In the genomic region with DNA sequence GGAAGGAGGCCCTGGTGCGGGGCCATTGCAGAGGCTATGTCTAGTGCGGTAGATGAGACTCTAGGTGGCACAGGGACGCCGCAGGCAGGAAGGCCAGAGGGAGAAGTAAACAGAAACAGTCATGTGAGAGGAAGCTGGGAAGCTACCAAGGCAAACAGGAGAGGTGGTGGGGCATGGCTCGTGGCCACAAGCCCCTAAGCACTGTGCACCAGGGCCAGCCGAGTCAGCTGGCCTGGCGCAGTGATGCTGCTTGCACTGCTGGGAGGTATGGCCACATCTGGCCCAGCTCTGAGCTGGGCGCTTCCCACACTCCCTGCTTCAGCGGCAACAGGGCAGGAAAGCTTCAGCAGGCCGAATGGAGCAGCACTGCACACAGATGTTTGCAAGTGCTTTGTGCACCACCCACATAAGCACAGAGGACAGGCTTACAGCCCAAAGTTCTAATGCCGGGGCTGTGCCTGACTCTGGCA, we compare ENCODE assay signal across 11 cellular contexts.
DNase-seq lines count a peak whose midpoint lies in the region; ATAC-seq and TF ChIP-seq lines count a peak whose summit lies in the region.
"Had no signal": no experiment of that assay in that cellular context is flagged by ENCODE, and none has a peak within 500 bp of the region (broad histone marks: within the 10 kb centered on the region; RNA-seq: fewer than 3 reads in every experiment).

No MANE protein-coding gene starts in this region.

- peak overlapping the region; percentile 44 for H3K4me3 Mint-ChIP-seq in endothelial cell (ENCODE audit: unreplicated experiment)

- H3K36me3 ChIP-seq in brain microvascular endothelial cell (replicated peaks), result no peaks in the 10 kb centered on the region

- in situ Hi-C loops in brain microvascular endothelial cell (cut with HindIII; ENCODE audit: low pct_ligation_motif_present, low sequenced_read_pairs) (no loop called here), G401 (cut with HindIII; ENCODE audit: low sequenced_read_pairs) (no loop called here)

- peaks cover 22% of the 10 kb centered on the region for H3K4me1 Mint-ChIP-seq in endothelial cell (ENCODE audit: unreplicated experiment)

- TF ChIP-seq CTCF in endothelial cell (IDR thresholded peaks at IDR 0.05; ENCODE audit: unreplicated experiment) (no peak), brain microvascular endothelial cell (IDR thresholded peaks at IDR 0.05; ENCODE audit: low read depth, low read length, missing control alignments) (no peak)

- H3K27ac Mint-ChIP-seq in endothelial cell (ENCODE audit: unreplicated experiment), result peak overlapping the region; percentile 44

- H3K4me3 ChIP-seq in brain microvascular endothelial cell (ENCODE audit: low read depth, low read length), result no peak overlapping the region

- no peaks in the 10 kb centered on the region for H3K9me3 Mint-ChIP-seq in endothelial cell (ENCODE audit: unreplicated experiment)

- H3K27me3 ChIP-seq in brain microvascular endothelial cell (replicated peaks), result no peaks in the 10 kb centered on the region

- H3K27me3 Mint-ChIP-seq in endothelial cell (ENCODE audit: unreplicated experiment), result peaks cover 4% of the 10 kb centered on the region

- no peak overlapping the region for H3K27ac ChIP-seq in brain microvascular endothelial cell

- DNase-seq in ELR (ENCODE audit: low read depth) (peak; percentile 9), NCI-H69 (lab: John Stamatoyannopoulos, UW) (peak; percentile 77), endothelial cell (ENCODE audit: low spot score) (no peak), occipital lobe (lab: John Stamatoyannopoulos, UW) (peak; percentile 19), brain microvascular endothelial cell (no peak), G401 (ENCODE audit: low spot score) (no peak)
- DNase-seq in activated CD4-positive, alpha-beta T cell treated with anti-CD3 and anti-CD28 coated beads for 1 hour, result no peak
- DNase-seq: activated CD4-positive, alpha-beta T cell treated with anti-CD3 and anti-CD28 coated beads, Interleukin-2, amount 50 U/mL, for 4 hours; HCEC 1CT; SIG-M5 had no signal

- no peak for ATAC-seq in HG02610 (IDR thresholded peaks at IDR 0.05; ENCODE audit: unreplicated experiment)

- no peaks in the 10 kb centered on the region for H3K36me3 Mint-ChIP-seq in endothelial cell (ENCODE audit: low read depth, unreplicated experiment)

Comparison
In these comparisons a context has a peak if more than half of its experiments do, and no peak if none do; other contexts are left out.
1. DNase-seq: peak in ELR (single experiment), NCI-H69 (single experiment) and occipital lobe (single experiment); none in endothelial cell (single experiment), brain microvascular endothelial cell (single experiment), activated CD4-positive, alpha-beta T cell treated with anti-CD3 and anti-CD28 coated beads for 1 hour (single experiment) and G401 (single experiment).